ENCODE assay signal across 20 cellular contexts in the genomic region with DNA sequence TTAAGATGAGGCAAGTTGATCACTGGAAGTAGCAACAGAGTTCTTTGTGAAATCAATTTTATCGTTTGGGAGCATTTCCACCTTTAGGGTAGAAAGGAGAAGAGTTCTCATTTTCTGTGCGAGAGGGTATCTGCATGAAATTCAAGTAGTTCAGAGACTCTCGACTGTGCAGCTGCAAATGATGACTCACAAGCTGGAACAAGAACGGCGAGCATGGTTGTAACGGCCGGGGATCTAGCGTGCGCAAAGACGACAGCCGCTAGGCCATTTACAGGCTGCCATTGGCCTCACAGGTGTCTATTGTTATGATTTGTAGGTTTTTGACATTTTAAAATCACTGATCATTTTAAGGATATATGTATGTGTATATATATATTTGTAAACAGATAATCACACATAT. TPM values are rescaled to one million over a fixed set of nuclear protein-coding genes. Genes with fewer than 3 reads are reported as not detected.
DNase-seq lines count a peak whose midpoint lies in the region; ATAC-seq and TF ChIP-seq lines count a peak whose summit lies in the region.
"Had no signal": no experiment of that assay in that cellular context is flagged by ENCODE, and none has a peak within 500 bp of the region (broad histone marks: within the 10 kb centered on the region; RNA-seq: fewer than 3 reads in every experiment).

No MANE protein-coding gene starts in this region.

- DNase-seq in DMS53 (lab: John Stamatoyannopoulos, UW) = peak; percentile 90
- DNase-seq in MV-4-11 (lab: John Stamatoyannopoulos, UW) = peak; percentile 90
- DNase-seq in foreskin keratinocyte = no peak
- no peak for DNase-seq in activated CD8-positive, alpha-beta T cell treated with anti-CD3 and anti-CD28 coated beads, Interleukin-2, amount 10 ng/mL, durations not matched to agents 7 days and 5 days
- DNase-seq: activated CD4-positive, alpha-beta T cell treated with anti-CD3 and anti-CD28 coated beads for 4 hours; activated T-cell treated with anti-CD3 and anti-CD28 coated beads for 4 hours; NCI-H526 treated with DMSO at 0.1 percent for 48 hours; stimulated activated CD4-positive, alpha-beta T cell treated with anti-CD3 and anti-CD28 coated beads, Interleukin-4, amount 100 ng/mL, for 1 hour; T-helper 2 cell; transverse colon had no signal

- peaks cover 21% of the 10 kb centered on the region for H3K4me1 Mint-ChIP-seq in activated CD8-positive, alpha-beta T cell treated with anti-CD3 and anti-CD28 coated beads, Interleukin-2, amount 10 ng/mL, durations not matched to agents 7 days and 5 days (ENCODE audit: low read depth)

- no peaks in the 10 kb centered on the region for H3K36me3 Mint-ChIP-seq in activated CD8-positive, alpha-beta T cell treated with anti-CD3 and anti-CD28 coated beads, Interleukin-2, amount 10 ng/mL, durations not matched to agents 7 days and 5 days (ENCODE audit: low read depth)
- H3K36me3 Mint-ChIP-seq: activated naive CD8-positive, alpha-beta T cell had no signal

- peaks cover 65% of the 10 kb centered on the region for H3K27me3 Mint-ChIP-seq in activated CD8-positive, alpha-beta T cell treated with anti-CD3 and anti-CD28 coated beads, Interleukin-2, amount 10 ng/mL, durations not matched to agents 7 days and 5 days (ENCODE audit: low read depth)

- H3K4me3 ChIP-seq in OCI-LY3 (ENCODE audit: low read length) = no peak overlapping the region
- H3K4me3 ChIP-seq: cardiac muscle cell, gastroesophageal sphincter, right atrium auricular region, transverse colon had no signal

- no peaks in the 10 kb centered on the region for H4K20me1 ChIP-seq in OCI-LY3 (ENCODE audit: insufficient read depth, low read length)

- no peaks in the 10 kb centered on the region for H3K9me3 Mint-ChIP-seq in activated CD8-positive, alpha-beta T cell treated with anti-CD3 and anti-CD28 coated beads, Interleukin-2, amount 10 ng/mL, durations not matched to agents 7 days and 5 days (ENCODE audit: insufficient read depth)
- H3K9me3 Mint-ChIP-seq: neural crest cell had no signal

- no peaks in the 10 kb centered on the region for H3K9me3 ChIP-seq in OCI-LY3 (ENCODE audit: insufficient read depth, low read length)
- H3K9me3 ChIP-seq: gastroesophageal sphincter, right atrium auricular region, transverse colon had no signal

- no peaks in the 10 kb centered on the region for H3K79me2 ChIP-seq in OCI-LY3 (ENCODE audit: low read length)

- no peak overlapping the region for H2AFZ ChIP-seq in OCI-LY3 (ENCODE audit: low read depth, low read length)

- H3K36me3 ChIP-seq in OCI-LY3 (replicated peaks; ENCODE audit: low read depth, low read length) = no peaks in the 10 kb centered on the region
- H3K36me3 ChIP-seq: cardiac muscle cell, right atrium auricular region, transverse colon had no signal

- CTCF ChIA-PET in activated CD8-positive, alpha-beta T cell treated with anti-CD3 and anti-CD28 coated beads, Interleukin-2, amount 10 ng/mL, durations not matched to agents 7 days and 5 days (lab: Charles Lee) = no interaction called here

- H3K27ac Mint-ChIP-seq in activated CD8-positive, alpha-beta T cell treated with anti-CD3 and anti-CD28 coated beads, Interleukin-2, amount 10 ng/mL, durations not matched to agents 7 days and 5 days = no peak overlapping the region
- H3K27ac Mint-ChIP-seq: activated naive CD8-positive, alpha-beta T cell had no signal

- peak overlapping the region; percentile 33 for H3K4me2 ChIP-seq in OCI-LY3 (ENCODE audit: low read length)

- TF ChIP-seq CTCF in OCI-LY3 (IDR thresholded peaks at IDR 0.05; ENCODE audit: low read depth, low read length) = no peak
- TF ChIP-seq CTCF in foreskin keratinocyte (conservative IDR thresholded peaks at IDR 0.05) = no peak

- POLR2A ChIA-PET in activated CD8-positive, alpha-beta T cell treated with anti-CD3 and anti-CD28 coated beads, Interleukin-2, amount 10 ng/mL, durations not matched to agents 7 days and 5 days (lab: Charles Lee) = no interaction called here

- H3K27ac ChIP-seq in OCI-LY3 (ENCODE audit: low read length) (no peak overlapping the region), foreskin keratinocyte (no peak overlapping the region)
- H3K27ac ChIP-seq: cardiac muscle cell, gastroesophageal sphincter, right atrium auricular region, RWPE1, transverse colon had no signal

- peaks cover 12% of the 10 kb centered on the region for H3K27me3 ChIP-seq in OCI-LY3 (ENCODE audit: low read depth, low read length)
- H3K27me3 ChIP-seq in foreskin keratinocyte = peaks cover 5% of the 10 kb centered on the region
- H3K27me3 ChIP-seq: gastroesophageal sphincter had no signal

- peaks cover 20% of the 10 kb centered on the region for H3K4me1 ChIP-seq in OCI-LY3 (ENCODE audit: low read length)
- peaks cover 6% of the 10 kb centered on the region for H3K4me1 ChIP-seq in foreskin keratinocyte

- H3K4me3 Mint-ChIP-seq in activated CD8-positive, alpha-beta T cell treated with anti-CD3 and anti-CD28 coated beads, Interleukin-2, amount 10 ng/mL, durations not matched to agents 7 days and 5 days = no peak overlapping the region
- H3K4me3 Mint-ChIP-seq: activated naive CD8-positive, alpha-beta T cell; neural crest cell had no signal

- H3K9ac ChIP-seq in OCI-LY3 (ENCODE audit: low read length) = no peak overlapping the region

- ATAC-seq in foreskin keratinocyte (peak; percentile 73), HG02884 (IDR thresholded peaks at IDR 0.05; ENCODE audit: unreplicated experiment) (no peak), GM19035 (IDR thresholded peaks at IDR 0.05; ENCODE audit: unreplicated experiment) (no peak), HG03095 (IDR thresholded peaks at IDR 0.05; ENCODE audit: unreplicated experiment) (no peak)
- no peak for ATAC-seq in activated CD8-positive, alpha-beta T cell treated with anti-CD3 and anti-CD28 coated beads, Interleukin-2, amount 10 ng/mL, durations not matched to agents 7 days and 5 days
- ATAC-seq: gastroesophageal sphincter had no signal

RNA-seq across cellular contexts. Expression of a gene that starts 5.2 kb away (rescaled TPM):
- 6.3 and 6.4 TPM in 2 replicates for total RNA-seq in foreskin keratinocyte
- polyA plus RNA-seq in foreskin keratinocyte = 2.5 and 3.0 TPM in 2 replicates
- 1 to 10 TPM; 4.1 to 4.4 TPM for total RNA-seq in activated CD8-positive, alpha-beta T cell treated with anti-CD3 and anti-CD28 coated beads, Interleukin-2, amount 10 ng/mL, durations not matched to agents 7 days and 5 days

Comparison
In these comparisons a context has a peak if more than half of its experiments do, and no peak if none do; other contexts are left out.
1. DNase-seq: peak in DMS53 (single experiment) and MV-4-11 (single experiment); none in foreskin keratinocyte (0 of 2) and activated CD8-positive, alpha-beta T cell treated with anti-CD3 and anti-CD28 coated beads, Interleukin-2, amount 10 ng/mL, durations not matched to agents 7 days and 5 days (single experiment).